In genomic region chr3:123392871-123393620, GRCh38 we compare ENCODE assay signal across 21 cellular contexts. TPM values are rescaled to one million over a fixed set of nuclear protein-coding genes. Genes with fewer than 3 reads are reported as not detected.
A peak's percentile ranks its signal among the peaks of the same experiment; 100 is the strongest.
DNase-seq lines count a peak whose midpoint lies in the region; ATAC-seq and TF ChIP-seq lines count a peak whose summit lies in the region.
"Had no signal": no experiment of that assay in that cellular context is flagged by ENCODE, and none has a peak within 500 bp of the region (broad histone marks: within the 10 kb centered on the region; RNA-seq: fewer than 3 reads in every experiment).

No MANE protein-coding gene starts in this region.

- intact Hi-C loops in Right ventricle myocardium inferior (cut with DNase I) (no loop called here), cardiac septum (cut with DNase I) (no loop called here), ascending aorta (cut with DNase I) (no loop called here), aorta (cut with DNase I) (no loop called here)

- H3K27me3 Mint-ChIP-seq in neural progenitor cell (ENCODE audit: insufficient read depth, low read depth): peaks cover 6% of the 10 kb centered on the region

- H3K4me3 ChIP-seq in ascending aorta: no peak overlapping the region
- H3K4me3 ChIP-seq in neural progenitor cell: no peak overlapping the region
- H3K4me3 ChIP-seq in aorta (ENCODE audit: low read length in 2 of 2): no peak overlapping the region
- H3K4me3 ChIP-seq: ovary, tibial nerve had no signal

- H3K9me3 ChIP-seq in ascending aorta: no peaks in the 10 kb centered on the region
- no peaks in the 10 kb centered on the region for H3K9me3 ChIP-seq in neural progenitor cell (ENCODE audit: low read depth)
- H3K9me3 ChIP-seq in aorta (ENCODE audit: control insufficient read depth, low read length): no peaks in the 10 kb centered on the region
- H3K9me3 ChIP-seq: ovary, tibial nerve had no signal

- H3F3A ChIP-seq in neural progenitor cell (ENCODE audit: low read depth): peaks cover 17% of the 10 kb centered on the region

- no peak overlapping the region for H3K4me2 ChIP-seq in neural progenitor cell

- peak; percentile 23 for DNase-seq in Right ventricle myocardium inferior (ENCODE audit: missing footprints)
- DNase-seq in cardiac septum (ENCODE audit: low spot score): no peak
- DNase-seq in ascending aorta (ENCODE audit: low spot score in 2 of 2): no peak
- no peak for DNase-seq in neural progenitor cell (ENCODE audit: low spot score)
- DNase-seq in aorta: no peak
- no peak for DNase-seq in NCI-H1694 (lab: John Stamatoyannopoulos, UW)
- DNase-seq: ACHN; activated naive CD8-positive, alpha-beta T cell treated with anti-CD3 and anti-CD28 coated beads, Interleukin-2, amount 50 U/mL, for 24 hours; CD4-positive, CD25-positive, alpha-beta regulatory T cell; DND-41; effector memory CD4-positive, alpha-beta T cell; hypothalamus; Kasumi-1; NCI-H226; small intestine had no signal

- peaks cover 35% of the 10 kb centered on the region for H3K4me1 Mint-ChIP-seq in neural progenitor cell
- H3K4me1 Mint-ChIP-seq: activated naive CD8-positive, alpha-beta T cell treated with anti-CD3 and anti-CD28 coated beads, Interleukin-2, amount 50 U/mL, for 24 hours; CD4-positive, CD25-positive, alpha-beta regulatory T cell had no signal

- no peaks in the 10 kb centered on the region for H3K9me3 Mint-ChIP-seq in neural progenitor cell
- H3K9me3 Mint-ChIP-seq: activated naive CD8-positive, alpha-beta T cell treated with anti-CD3 and anti-CD28 coated beads, Interleukin-2, amount 50 U/mL, for 24 hours; CD4-positive, CD25-positive, alpha-beta regulatory T cell had no signal

- H3K27ac Mint-ChIP-seq in neural progenitor cell: peak overlapping the region; percentile 48
- H3K27ac Mint-ChIP-seq: activated naive CD8-positive, alpha-beta T cell treated with anti-CD3 and anti-CD28 coated beads, Interleukin-2, amount 50 U/mL, for 24 hours; CD4-positive, CD25-positive, alpha-beta regulatory T cell had no signal

- no peaks in the 10 kb centered on the region for H3K79me2 ChIP-seq in neural progenitor cell (ENCODE audit: low read depth)

- WGBS in aorta, 2 donors: 73 to 82% methylated on average over 4 of the region's 4 CpGs

- no peaks in the 10 kb centered on the region for H4K20me1 ChIP-seq in neural progenitor cell (ENCODE audit: low read depth)

- peak overlapping the region; percentile 87 for H2AFZ ChIP-seq in neural progenitor cell (replicated peaks)

- H3K27ac ChIP-seq in ascending aorta (peak overlapping the region; percentile 90 to 93), neural progenitor cell (peak overlapping the region; percentile 65), aorta (ENCODE audit: low read depth in 1 of 2, low read length in 2 of 2) (peak overlapping the region; percentile 18 to 83)

- no peaks in the 10 kb centered on the region for H3K36me3 ChIP-seq in ascending aorta
- no peaks in the 10 kb centered on the region for H3K36me3 ChIP-seq in neural progenitor cell
- no peaks in the 10 kb centered on the region for H3K36me3 ChIP-seq in aorta (ENCODE audit: control insufficient read depth in 1 of 2, insufficient read depth in 2 of 2, low read length in 1 of 2)
- H3K36me3 ChIP-seq: ovary, tibial nerve had no signal

- ATAC-seq in Right ventricle myocardium inferior (no peak), aorta (ENCODE audit: low FRiP score) (no peak), HG03196 (IDR thresholded peaks at IDR 0.05; ENCODE audit: unreplicated experiment) (no peak), HG02571 (IDR thresholded peaks at IDR 0.05; ENCODE audit: unreplicated experiment) (no peak)
- ATAC-seq: activated naive CD8-positive, alpha-beta T cell treated with anti-CD3 and anti-CD28 coated beads, Interleukin-2, amount 50 U/mL, for 24 hours; HCT116 had no signal

- no peak overlapping the region for H3K4me3 Mint-ChIP-seq in neural progenitor cell
- H3K4me3 Mint-ChIP-seq: activated naive CD8-positive, alpha-beta T cell treated with anti-CD3 and anti-CD28 coated beads, Interleukin-2, amount 50 U/mL, for 24 hours; CD4-positive, CD25-positive, alpha-beta regulatory T cell had no signal

- TF ChIP-seq CTCF in ascending aorta (IDR thresholded peaks at IDR 0.05) (no peak), neural progenitor cell (IDR thresholded peaks at IDR 0.05) (no peak)

- H3K27me3 ChIP-seq in ascending aorta (no peaks in the 10 kb centered on the region), neural progenitor cell (no peaks in the 10 kb centered on the region), aorta (ENCODE audit: control insufficient read depth in 1 of 2, insufficient read depth in 2 of 2, low read length in 1 of 2) (no peaks in the 10 kb centered on the region)
- H3K27me3 ChIP-seq: ovary, tibial nerve had no signal

- no peaks in the 10 kb centered on the region for H3K36me3 Mint-ChIP-seq in neural progenitor cell
- H3K36me3 Mint-ChIP-seq: CD4-positive, CD25-positive, alpha-beta regulatory T cell had no signal

- no peak overlapping the region for H3K9ac ChIP-seq in neural progenitor cell

- H3K4me1 ChIP-seq in ascending aorta (peaks cover 9 to 59% of the 10 kb centered on the region in 2 donors), neural progenitor cell (peaks cover 22% of the 10 kb centered on the region), aorta (ENCODE audit: control insufficient read depth in 1 of 2, insufficient read depth in 2 of 2, low read length in 2 of 2) (peaks cover 1 to 3% of the 10 kb centered on the region in 2 donors)

RNA-seq across cellular contexts. Expression of gene ADCY5, which starts 55.8 kb away (rescaled TPM):
- total RNA-seq in Right ventricle myocardium inferior (232 TPM), cardiac septum (192 TPM), ascending aorta (32.2 TPM), neural progenitor cell (ENCODE audit: low replicate concordance) (1.0 and 1.6 TPM in 2 replicates), aorta (10 to 100 TPM; 65.5 to 72.7 TPM)
- polyA plus RNA-seq in aorta: 10 to 100 TPM in 1 of 2 donors, 1 to 10 TPM in 1; 6.6 to 16.3 TPM
- total RNA-seq: CD4-positive, CD25-positive, alpha-beta regulatory T cell; mononuclear cell had no signal

Comparison
In these comparisons a context has a peak if more than half of its experiments do, and no peak if none do; other contexts are left out.
1. RNA of gene ADCY5, which starts 55.8 kb away (total RNA-seq): 232 TPM in Right ventricle myocardium inferior (single experiment), 192 TPM in cardiac septum (single experiment), 65.5 to 72.7 TPM in aorta and 32.2 TPM in ascending aorta (single experiment); 1.0 to 1.6 TPM in neural progenitor cell; every median in the first group is over 10 times any median in the second.
2. Peak in every context shown above with its lines, with median percentiles within 50 percentile points of each other: H3K27ac ChIP-seq.